Comparison of ENCODE assay signal across 22 cellular contexts in genomic region chr1:223618680-223619079, GRCh38. TPM values are rescaled to one million over a fixed set of nuclear protein-coding genes. Genes with fewer than 3 reads are reported as not detected.
A peak's percentile ranks its signal among the peaks of the same experiment; 100 is the strongest.
DNase-seq lines count a peak whose midpoint lies in the region; ATAC-seq, FAIRE-seq and TF ChIP-seq lines count a peak whose summit lies in the region.
"Had no signal": no experiment of that assay in that cellular context is flagged by ENCODE, and none has a peak within 500 bp of the region (broad histone marks: within the 10 kb centered on the region; RNA-seq: fewer than 3 reads in every experiment).

No MANE protein-coding gene starts in this region.

- no peaks in the 10 kb centered on the region for H4K20me1 ChIP-seq in HepG2 (ENCODE audit: insufficient read depth, low read length)

- H3K27ac ChIP-seq in HepG2 (ENCODE audit: extremely low read length, insufficient read depth, low read length) (no peak overlapping the region), right lobe of liver (no peak overlapping the region), neuronal stem cell (replicated peaks; ENCODE audit: low read length) (no peak overlapping the region)
- H3K27ac ChIP-seq: 22Rv1, A549, C4-2B had no signal

- no peaks in the 10 kb centered on the region for H3K9me3 ChIP-seq in HepG2 (ENCODE audit: low read length)
- H3K9me3 ChIP-seq in right lobe of liver = no peaks in the 10 kb centered on the region
- no peaks in the 10 kb centered on the region for H3K9me3 ChIP-seq in neuronal stem cell (replicated peaks in 1 of 2; ENCODE audit: control insufficient read depth in 2 of 2, insufficient read depth in 1 of 2, low read depth in 1 of 2, low read length in 2 of 2)
- H3K9me3 ChIP-seq: A549 had no signal

- H3K4me3 Mint-ChIP-seq in dendritic cell treated with granulocyte-macrophage colony-stimulating factor and Interleukin-4, amounts not matched to agents 40 ng/mL and 50 ng/mL, for 4 days = no peak overlapping the region
- no peak overlapping the region for H3K4me3 Mint-ChIP-seq in Calu3 (ENCODE audit: low read depth, unreplicated experiment)
- H3K4me3 Mint-ChIP-seq: B cell; CD4-positive, alpha-beta T cell; CD8-positive, alpha-beta memory T cell had no signal

- H3K27ac Mint-ChIP-seq in dendritic cell treated with granulocyte-macrophage colony-stimulating factor and Interleukin-4, amounts not matched to agents 40 ng/mL and 50 ng/mL, for 4 days = peak overlapping the region; percentile 1
- no peak overlapping the region for H3K27ac Mint-ChIP-seq in Calu3 (ENCODE audit: unreplicated experiment)
- H3K27ac Mint-ChIP-seq: B cell; CD4-positive, alpha-beta T cell; CD8-positive, alpha-beta memory T cell had no signal

- H2BK120ac ChIP-seq in neuronal stem cell (ENCODE audit: low read depth, low read length) = no peak overlapping the region

- TF ChIP-seq RAD21 in HepG2 (CRISPR knock-in tag; IDR thresholded peaks at IDR 0.05) = no peak

- DNase-seq in HepG2 (ENCODE audit: low spot score) (no peak), right lobe of liver (no peak), neuronal stem cell (ENCODE audit: low spot score) (no peak), NK-92 (lab: John Stamatoyannopoulos, UW; ENCODE audit: unreplicated experiment) (no peak), Calu3 (no peak)
- DNase-seq: AML-193; CD4-positive, alpha-beta T cell; CD8-positive, alpha-beta memory T cell; COR-L47; DMS79 treated with DMSO at 0.1 percent for 48 hours; GF-D8 had no signal

- peaks cover 42% of the 10 kb centered on the region for H3K4me1 Mint-ChIP-seq in dendritic cell treated with granulocyte-macrophage colony-stimulating factor and Interleukin-4, amounts not matched to agents 40 ng/mL and 50 ng/mL, for 4 days (ENCODE audit: low read depth)
- H3K4me1 Mint-ChIP-seq in Calu3 (ENCODE audit: low read depth, unreplicated experiment) = peaks cover 11% of the 10 kb centered on the region
- H3K4me1 Mint-ChIP-seq: B cell; CD8-positive, alpha-beta memory T cell had no signal

- no peaks in the 10 kb centered on the region for H3K27me3 Mint-ChIP-seq in dendritic cell treated with granulocyte-macrophage colony-stimulating factor and Interleukin-4, amounts not matched to agents 40 ng/mL and 50 ng/mL, for 4 days
- H3K27me3 Mint-ChIP-seq in Calu3 (ENCODE audit: unreplicated experiment) = no peaks in the 10 kb centered on the region
- H3K27me3 Mint-ChIP-seq: B cell; CD4-positive, alpha-beta T cell had no signal

- H2BK15ac ChIP-seq in neuronal stem cell (ENCODE audit: low read length) = peak overlapping the region; percentile 34

- no peaks in the 10 kb centered on the region for H3K79me2 ChIP-seq in HepG2 (ENCODE audit: insufficient read depth, low read length)

- in situ Hi-C loops in HepG2 (cut with HindIII; ENCODE audit: extremely low pct_ligation_motif_present, low pct_unique_long_range_greater_than_20kb) = no loop called here

- no peak overlapping the region for H2BK5ac ChIP-seq in neuronal stem cell (ENCODE audit: low read length)

- H3K27me3 ChIP-seq in HepG2 (ENCODE audit: control insufficient read depth in 1 of 2, insufficient read depth in 2 of 2, low read length in 2 of 2) = peaks cover 0 to 5% of the 10 kb centered on the region in 2 experiments; a peak in 1 of 5 replicates
- no peaks in the 10 kb centered on the region for H3K27me3 ChIP-seq in right lobe of liver
- no peaks in the 10 kb centered on the region for H3K27me3 ChIP-seq in neuronal stem cell (ENCODE audit: control insufficient read depth in 3 of 3, insufficient read depth in 3 of 3, low read depth in 1 of 3, low read length in 3 of 3)

- no peaks in the 10 kb centered on the region for H3K9me3 Mint-ChIP-seq in dendritic cell treated with granulocyte-macrophage colony-stimulating factor and Interleukin-4, amounts not matched to agents 40 ng/mL and 50 ng/mL, for 4 days
- H3K9me3 Mint-ChIP-seq in Calu3 (ENCODE audit: low read depth, unreplicated experiment) = no peaks in the 10 kb centered on the region
- H3K9me3 Mint-ChIP-seq: CD4-positive, alpha-beta T cell; CD8-positive, alpha-beta memory T cell had no signal

- no peaks in the 10 kb centered on the region for H3K79me1 ChIP-seq in neuronal stem cell (ENCODE audit: low read depth, low read length)

- H3K4me1 ChIP-seq in HepG2 (ENCODE audit: insufficient read depth, low read length) (peaks cover 57% of the 10 kb centered on the region), right lobe of liver (peaks cover 0 to 29% (median 15%) of the 10 kb centered on the region in 4 donors), neuronal stem cell (ENCODE audit: control insufficient read depth in 2 of 2, insufficient read depth in 1 of 2, low read depth in 1 of 2, low read length in 2 of 2) (peaks cover 0 to 15% of the 10 kb centered on the region in 2 donors)
- H3K4me1 ChIP-seq: A549 had no signal

- H4K91ac ChIP-seq in neuronal stem cell (ENCODE audit: low read depth, low read length, poor library complexity) = no peak overlapping the region

- TF ChIP-seq POLR2A in HepG2 (IDR thresholded peaks at IDR 0.05; ENCODE audit: insufficient read depth in 1 of 2, low read depth in 2 of 2, low read length in 2 of 2) (no peak), right lobe of liver (IDR thresholded peaks at IDR 0.05) (no peak)

- ATAC-seq in HepG2 (no peak), right lobe of liver (no peak), GM18870 (IDR thresholded peaks at IDR 0.05; ENCODE audit: unreplicated experiment) (no peak)
- ATAC-seq: A549 had no signal

- CTCF ChIA-PET in HepG2 (lab: Yijun Ruan, JAX; ENCODE audit: low intra/inter-chr PET ratio, low total read pairs) = no interaction called here
- CTCF ChIA-PET in Calu3 (lab: Charles Lee) = no interaction called here

- intact Hi-C loops in HepG2 (cut with micrococcal nuclease; ENCODE audit: unreplicated experiment) = no loop called here
- intact Hi-C loops in right lobe of liver (cut with DNase I) = no loop called here
- intact Hi-C loops in dendritic cell treated with granulocyte-macrophage colony-stimulating factor and Interleukin-4, amounts not matched to agents 40 ng/mL and 50 ng/mL, for 4 days (cut with micrococcal nuclease) = no loop called here
- intact Hi-C loops in Calu3 (cut with micrococcal nuclease; ENCODE audit: unreplicated experiment) = no loop called here

- peak overlapping the region; percentile 39 for H3K14ac ChIP-seq in neuronal stem cell (ENCODE audit: low read length)

- H3K4me3 ChIP-seq in HepG2 (replicated peaks in 1 of 3; ENCODE audit: insufficient read depth in 1 of 3, low read depth in 2 of 3, low read length in 3 of 3) (no peak overlapping the region), right lobe of liver (no peak overlapping the region), neuronal stem cell (ENCODE audit: low read length in 2 of 2) (no peak overlapping the region)
- H3K4me3 ChIP-seq: A549 had no signal

- H3K9ac ChIP-seq in HepG2 (ENCODE audit: insufficient read depth, low read depth, low read length) (no peak overlapping the region), neuronal stem cell (ENCODE audit: low read depth, low read length, poor library complexity) (no peak overlapping the region)

- no peak overlapping the region for H2BK12ac ChIP-seq in neuronal stem cell (ENCODE audit: low read length)

- BruUV-seq in HepG2 (replicated peaks; lab: Mats Ljungman, UMichigan) (no TSS peak), Calu3 (replicated peaks; lab: Mats Ljungman, UMichigan) (no TSS peak)

- no peak overlapping the region for H3K4ac ChIP-seq in neuronal stem cell (ENCODE audit: low read length)

- no peak overlapping the region for H3K23ac ChIP-seq in neuronal stem cell (ENCODE audit: low read depth, low read length, poor library complexity)

- peak overlapping the region; percentile 41 for H2AK5ac ChIP-seq in neuronal stem cell (ENCODE audit: low read depth, low read length)

- no peak for TF ChIP-seq EP300 in HepG2 (IDR thresholded peaks at IDR 0.05; ENCODE audit: low read depth in 2 of 2, low read length in 2 of 2)
- no peak for TF ChIP-seq EP300 in HepG2 (CRISPR knock-in tag; IDR thresholded peaks at IDR 0.05; ENCODE audit: borderline replicate concordance)

- no peak overlapping the region for H3K4me2 ChIP-seq in HepG2 (ENCODE audit: low read depth, low read length)
- H3K4me2 ChIP-seq in neuronal stem cell (ENCODE audit: insufficient read depth, low read length, poor library complexity, severe bottlenecking) = no peak overlapping the region
- H3K4me2 ChIP-seq: A549 had no signal

- no peak overlapping the region for H2AFZ ChIP-seq in HepG2 (ENCODE audit: low read length)
- no peak overlapping the region for H2AFZ ChIP-seq in neuronal stem cell (ENCODE audit: low read length)

- WGBS in HepG2 (ENCODE audit: low lambda C conversion rate) = 18% methylated on average over 5 of the region's 5 CpGs
- WGBS in right lobe of liver (ENCODE audit: insufficient coverage, low coverage, low lambda C conversion rate, missing lambda C conversion rate) = 76% methylated on average over 5 of the region's 5 CpGs
- no CpG with 5 or more reads among the region's 5 CpGs for WGBS in neuronal stem cell (ENCODE audit: extremely low coverage in 2 of 2, insufficient read length in 2 of 2, insufficient replicate concordance in 1 of 2), 2 donors

- no peak overlapping the region for H4K8ac ChIP-seq in neuronal stem cell (ENCODE audit: low read depth, low read length)

- no peaks in the 10 kb centered on the region for H3K36me3 Mint-ChIP-seq in dendritic cell treated with granulocyte-macrophage colony-stimulating factor and Interleukin-4, amounts not matched to agents 40 ng/mL and 50 ng/mL, for 4 days (ENCODE audit: low read depth)
- peaks cover 29% of the 10 kb centered on the region for H3K36me3 Mint-ChIP-seq in Calu3 (ENCODE audit: insufficient read depth, unreplicated experiment)
- H3K36me3 Mint-ChIP-seq: CD8-positive, alpha-beta memory T cell had no signal

- no peaks in the 10 kb centered on the region for H3K36me3 ChIP-seq in HepG2 (replicated peaks in 1 of 2; ENCODE audit: control insufficient read depth in 1 of 2, insufficient read depth in 2 of 2, low read length in 2 of 2)
- no peaks in the 10 kb centered on the region for H3K36me3 ChIP-seq in right lobe of liver
- no peaks in the 10 kb centered on the region for H3K36me3 ChIP-seq in neuronal stem cell (replicated peaks in 1 of 2; ENCODE audit: control insufficient read depth in 2 of 2, insufficient read depth in 2 of 2, low read length in 2 of 2)

- TF ChIP-seq CTCF in HepG2 (CRISPR knock-in tag; IDR thresholded peaks at IDR 0.05) = no peak
- TF ChIP-seq CTCF in right lobe of liver (IDR thresholded peaks at IDR 0.05) = no peak
- TF ChIP-seq CTCF in Calu3 (IDR thresholded peaks at IDR 0.05; ENCODE audit: unreplicated experiment) = no peak

- POLR2A ChIA-PET in HepG2 (lab: Yijun Ruan, JAX) = no interaction called here

- H3K18ac ChIP-seq in neuronal stem cell (ENCODE audit: low read length) = no peak overlapping the region

- no peak for FAIRE-seq in HepG2 (lab: Jason Lieb, UNC)
- FAIRE-seq: A549, D721Med, G401.6, GM12891 had no signal

RNA-seq across cellular contexts. Expression of gene CAPN8, which starts 46.8 kb away (rescaled TPM):
- total RNA-seq in HepG2 (2016; rRNA removed; fragmentation: Illumina TruSeq; extraction: Trizol) = 0.20 TPM in 1 of 2 replicates, not detected in the other
- total RNA-seq in HepG2 (2016; cell fraction: cytosol; rRNA removed; fragmentation: Illumina TruSeq; extraction: Trizol; ENCODE audit: low read depth) = not detected in 2 replicates
- total RNA-seq in HepG2 (2016; cell fraction: insoluble cytoplasmic fraction; rRNA removed; fragmentation: Illumina TruSeq; extraction: Trizol) = 0.11 TPM in 1 of 2 replicates, not detected in the other
- total RNA-seq in HepG2 (2016; cell fraction: membrane; rRNA removed; fragmentation: Illumina TruSeq; extraction: Trizol) = not detected in 2 replicates
- total RNA-seq in HepG2 (2016; cell fraction: nucleus; rRNA removed; fragmentation: Illumina TruSeq; extraction: Trizol) = 0.31 TPM in 1 of 2 replicates, not detected in the other
- 0.25 TPM in 2 replicates for polyA plus RNA-seq in HepG2 (2011; rRNA removed)
- polyA plus RNA-seq in HepG2 (2011; cell fraction: cytosol; rRNA removed) = 0.05 TPM in 1 of 2 replicates, not detected in the other
- 1.1 and 2.0 TPM in 2 replicates for polyA plus RNA-seq in HepG2 (2011; cell fraction: nucleus; rRNA removed)
- 0.47 and 0.49 TPM in 2 replicates for polyA plus RNA-seq in HepG2 (2012)
- not detected in 2 replicates for polyA plus RNA-seq in HepG2 (2016; cell fraction: cytosol; fragmentation: Illumina TruSeq; extraction: Trizol; ENCODE audit: low read depth)
- not detected in 2 replicates for polyA plus RNA-seq in HepG2 (2016; cell fraction: insoluble cytoplasmic fraction; fragmentation: Illumina TruSeq; extraction: Trizol; ENCODE audit: low read depth)
- not detected in 2 replicates for polyA plus RNA-seq in HepG2 (2016; cell fraction: membrane; fragmentation: Illumina TruSeq; extraction: Trizol; ENCODE audit: low read depth)
- 1.4 TPM in 1 of 2 replicates, not detected in the other for polyA plus RNA-seq in HepG2 (2016; cell fraction: nucleus; fragmentation: Illumina TruSeq; extraction: Trizol; ENCODE audit: insufficient read depth, low read depth)
- 0.58 TPM in 1 of 2 replicates, not detected in the other for polyA minus RNA-seq in HepG2 (2011; rRNA and poly(A)+ RNA removed; ENCODE audit: low replicate concordance)
- polyA minus RNA-seq in HepG2 (2011; cell fraction: cytosol; rRNA and poly(A)+ RNA removed) = not detected in 2 replicates
- 0.87 and 1.0 TPM in 2 replicates for polyA minus RNA-seq in HepG2 (2011; cell fraction: nucleus; rRNA and poly(A)+ RNA removed)
- total RNA-seq in right lobe of liver = 1 to 10 TPM in 1 of 6 experiments, under 1 TPM in 1, not detected in 4; 0.35 to 1.1 TPM
- 0.21 TPM for polyA plus RNA-seq in neuronal stem cell (2013, experiment 1 of 2)
- polyA plus RNA-seq in neuronal stem cell (2013, experiment 2 of 2) = 0.10 TPM
- 108 and 158 TPM in 2 replicates for total RNA-seq in Calu3 (2022)
- total RNA-seq: A172; CD8-positive, alpha-beta memory T cell had no signal
- polyA plus RNA-seq: BJ; CD8-positive, alpha-beta memory T cell had no signal

Comparison
In these comparisons a context has a peak if more than half of its experiments do, and no peak if none do; other contexts are left out.
1. RNA of gene CAPN8, which starts 46.8 kb away (total RNA-seq): 108 to 158 TPM in Calu3; 0.35 to 1.1 TPM in right lobe of liver and 0.11 to 0.31 TPM in HepG2; every median in the first group is over 10 times any median in the second.